Comparison of ENCODE assay signal across 7 cellular contexts in the genomic region with DNA sequence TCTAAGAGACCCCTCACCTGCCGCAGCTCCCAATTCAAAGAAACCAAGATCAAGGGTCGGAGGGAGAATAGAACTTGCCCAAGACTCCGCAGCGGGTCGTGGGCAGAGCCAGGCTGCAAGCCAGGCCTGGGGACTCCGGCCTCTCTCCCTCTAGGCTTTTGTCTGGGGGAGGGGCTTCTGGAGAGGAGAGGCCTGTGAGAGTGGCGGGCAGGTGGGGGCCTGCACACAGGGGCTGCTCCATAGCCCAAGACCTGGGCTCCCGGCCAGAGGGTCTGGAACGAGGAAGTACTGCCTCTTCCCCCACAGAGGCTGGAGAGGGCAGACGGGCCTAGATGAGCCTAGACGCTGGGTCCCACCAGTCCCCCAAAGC. TPM values are rescaled to one million over a fixed set of nuclear protein-coding genes. Genes with fewer than 3 reads are reported as not detected.
DNase-seq lines count a peak whose midpoint lies in the region; ATAC-seq, FAIRE-seq and TF ChIP-seq lines count a peak whose summit lies in the region.

No MANE protein-coding gene starts in this region.

- H3K4me2 ChIP-seq in Loucy (ENCODE audit: low read depth, low read length, poor library complexity, severe bottlenecking): peak overlapping the region; percentile 78

- DNase-seq in activated T-helper 1 cell treated with anti-CD3 and anti-CD28 coated beads, Interleukin-12 subunit alpha, Interleukin-12 subunit beta, Interleukin-2, Interleukin-4 antibody, amounts not matched to agents 30 ng/mL and 10 ng/mL and 1 ng/mL, durations not matched to agents 14 hours and 24 hours and 36 hours (ENCODE audit: low spot score): no peak
- DNase-seq in stomach (no peak), RKO (ENCODE audit: low spot score) (no peak), RCC 7860 (ENCODE audit: low spot score) (no peak)

- peaks cover 47% of the 10 kb centered on the region for H3K4me1 Mint-ChIP-seq in activated T-helper 1 cell treated with anti-CD3 and anti-CD28 coated beads, Interleukin-12 subunit alpha, Interleukin-12 subunit beta, Interleukin-2, Interleukin-4 antibody, amounts not matched to agents 30 ng/mL and 10 ng/mL and 1 ng/mL, durations not matched to agents 14 hours and 24 hours and 36 hours (ENCODE audit: low read depth)

- H3K4me3 Mint-ChIP-seq in activated T-helper 1 cell treated with anti-CD3 and anti-CD28 coated beads, Interleukin-12 subunit alpha, Interleukin-12 subunit beta, Interleukin-2, Interleukin-4 antibody, amounts not matched to agents 30 ng/mL and 10 ng/mL and 1 ng/mL, durations not matched to agents 14 hours and 24 hours and 36 hours: peak overlapping the region; percentile 93

- H2AFZ ChIP-seq in Loucy (ENCODE audit: low read length): no peak overlapping the region

- H3K4me1 ChIP-seq in Loucy (ENCODE audit: insufficient read depth, low read length, poor library complexity, severe bottlenecking) (peaks cover 47% of the 10 kb centered on the region), stomach (peaks cover 42 to 74% (median 66%) of the 10 kb centered on the region in 4 donors)

- H3K36me3 Mint-ChIP-seq in activated T-helper 1 cell treated with anti-CD3 and anti-CD28 coated beads, Interleukin-12 subunit alpha, Interleukin-12 subunit beta, Interleukin-2, Interleukin-4 antibody, amounts not matched to agents 30 ng/mL and 10 ng/mL and 1 ng/mL, durations not matched to agents 14 hours and 24 hours and 36 hours (ENCODE audit: low read depth): peaks cover 7% of the 10 kb centered on the region

- no peak for TF ChIP-seq POLR2A in stomach (IDR thresholded peaks at IDR 0.05)

- FAIRE-seq in RCC 7860 (lab: Jason Lieb, UNC): no peak

- H3K27ac Mint-ChIP-seq in activated T-helper 1 cell treated with anti-CD3 and anti-CD28 coated beads, Interleukin-12 subunit alpha, Interleukin-12 subunit beta, Interleukin-2, Interleukin-4 antibody, amounts not matched to agents 30 ng/mL and 10 ng/mL and 1 ng/mL, durations not matched to agents 14 hours and 24 hours and 36 hours: peak overlapping the region; percentile 100

- H3K9ac ChIP-seq in Loucy (ENCODE audit: low read depth, low read length, poor library complexity, severe bottlenecking): peak overlapping the region; percentile 69

- no peaks in the 10 kb centered on the region for H3K79me2 ChIP-seq in Loucy (ENCODE audit: insufficient read depth, low read length)

- H3K9me3 ChIP-seq in Loucy (ENCODE audit: insufficient read depth, low read depth, low read length): no peaks in the 10 kb centered on the region
- H3K9me3 ChIP-seq in stomach: no peaks in the 10 kb centered on the region

- 24 to 42% (median 40%) methylated on average over 10 to 11 of the region's 11 CpGs for WGBS in stomach, 5 donors

- TF ChIP-seq CTCF in Loucy (conservative IDR thresholded peaks at IDR 0.05; ENCODE audit: low read length) (no peak), stomach (IDR thresholded peaks at IDR 0.05) (no peak)

- H3K27ac ChIP-seq in layer of hippocampus (ENCODE audit: low read depth, low read length): peak overlapping the region; percentile 90
- H3K27ac ChIP-seq in stomach: peak overlapping the region; percentile 65 to 86 (median 77)

- H3F3A ChIP-seq in Loucy (ENCODE audit: low read depth): peaks cover 7% of the 10 kb centered on the region

- no peak for ATAC-seq in GM18907 (IDR thresholded peaks at IDR 0.05; ENCODE audit: unreplicated experiment)

- no peaks in the 10 kb centered on the region for H4K20me1 ChIP-seq in Loucy (ENCODE audit: insufficient read depth, low read length, poor library complexity, severe bottlenecking)

- no peaks in the 10 kb centered on the region for H3K27me3 ChIP-seq in Loucy (ENCODE audit: insufficient read depth, low read length, poor library complexity, severe bottlenecking)
- no peaks in the 10 kb centered on the region for H3K27me3 ChIP-seq in layer of hippocampus (ENCODE audit: control insufficient read depth, insufficient read depth, low read length)
- H3K27me3 ChIP-seq in stomach: no peaks in the 10 kb centered on the region

- no peaks in the 10 kb centered on the region for H3K27me3 Mint-ChIP-seq in activated T-helper 1 cell treated with anti-CD3 and anti-CD28 coated beads, Interleukin-12 subunit alpha, Interleukin-12 subunit beta, Interleukin-2, Interleukin-4 antibody, amounts not matched to agents 30 ng/mL and 10 ng/mL and 1 ng/mL, durations not matched to agents 14 hours and 24 hours and 36 hours (ENCODE audit: insufficient read depth)

- peak overlapping the region; percentile 45 for H3K4me3 ChIP-seq in Loucy (ENCODE audit: low read length, poor library complexity, severe bottlenecking)
- peak overlapping the region in 2 of 4 donors; percentile 5 to 10 for H3K4me3 ChIP-seq in stomach

- TF ChIP-seq EP300 in stomach (IDR thresholded peaks at IDR 0.05): no peak

- H3K9me2 ChIP-seq in Loucy (replicated peaks; ENCODE audit: low read depth, low read length): no peaks in the 10 kb centered on the region

- H3K9me3 Mint-ChIP-seq in activated T-helper 1 cell treated with anti-CD3 and anti-CD28 coated beads, Interleukin-12 subunit alpha, Interleukin-12 subunit beta, Interleukin-2, Interleukin-4 antibody, amounts not matched to agents 30 ng/mL and 10 ng/mL and 1 ng/mL, durations not matched to agents 14 hours and 24 hours and 36 hours: no peaks in the 10 kb centered on the region

- H3K36me3 ChIP-seq in Loucy (ENCODE audit: insufficient read depth, low read length): no peaks in the 10 kb centered on the region
- H3K36me3 ChIP-seq in stomach: peaks cover 5 to 18% (median 17%) of the 10 kb centered on the region in 4 donors

- intact Hi-C loops in activated T-helper 1 cell treated with anti-CD3 and anti-CD28 coated beads, Interleukin-12 subunit alpha, Interleukin-12 subunit beta, Interleukin-2, Interleukin-4 antibody, amounts not matched to agents 30 ng/mL and 10 ng/mL and 1 ng/mL, durations not matched to agents 14 hours and 24 hours and 36 hours (cut with micrococcal nuclease): loop anchor here (10.0 kb wide), 1 partner anchor 330 kb away; no protein-coding TSS in a partner anchor
- intact Hi-C loops in stomach (cut with DNase I; ENCODE audit: low total_unique reads): no loop called here

RNA-seq across cellular contexts. Expression of gene ST6GALNAC6, which starts 5.1 kb away (rescaled TPM):
- total RNA-seq in activated T-helper 1 cell treated with anti-CD3 and anti-CD28 coated beads, Interleukin-12 subunit alpha, Interleukin-12 subunit beta, Interleukin-2, Interleukin-4 antibody, amounts not matched to agents 30 ng/mL and 10 ng/mL and 1 ng/mL, durations not matched to agents 14 hours and 24 hours and 36 hours: 60.6 and 62.4 TPM in 2 replicates
- 100 to 1,000 TPM in 2 of 5 donors, 10 to 100 TPM in 3; 18.0 to 145 (median 92.4) TPM for total RNA-seq in stomach
- polyA plus RNA-seq in stomach: 10 to 100 TPM; 32.8 to 63.8 (median 42.2) TPM

RNA-seq across cellular contexts. Expression of gene ST6GALNAC4, which starts 12.3 kb away (rescaled TPM):
- 30.8 and 31.6 TPM in 2 replicates for total RNA-seq in activated T-helper 1 cell treated with anti-CD3 and anti-CD28 coated beads, Interleukin-12 subunit alpha, Interleukin-12 subunit beta, Interleukin-2, Interleukin-4 antibody, amounts not matched to agents 30 ng/mL and 10 ng/mL and 1 ng/mL, durations not matched to agents 14 hours and 24 hours and 36 hours
- 10 to 100 TPM in 3 of 5 donors, 1 to 10 TPM in 2; 3.7 to 33.6 (median 14.5) TPM for total RNA-seq in stomach
- 10 to 100 TPM; 10.5 to 14.2 (median 11.8) TPM for polyA plus RNA-seq in stomach

RNA-seq across cellular contexts. Expression of gene PIP5KL1, which starts 26.1 kb away (rescaled TPM):
- total RNA-seq in activated T-helper 1 cell treated with anti-CD3 and anti-CD28 coated beads, Interleukin-12 subunit alpha, Interleukin-12 subunit beta, Interleukin-2, Interleukin-4 antibody, amounts not matched to agents 30 ng/mL and 10 ng/mL and 1 ng/mL, durations not matched to agents 14 hours and 24 hours and 36 hours: 1.1 and 1.2 TPM in 2 replicates
- total RNA-seq in stomach: 10 to 100 TPM in 3 of 5 donors, under 1 TPM in 1, not detected in 1; 0.55 to 98.0 (median 19.1) TPM
- 1 to 10 TPM in 2 of 3 donors, under 1 TPM in 1; 0.50 to 3.3 (median 2.3) TPM for polyA plus RNA-seq in stomach

RNA-seq across cellular contexts. Expression of gene AK1, which starts 27.0 kb away (rescaled TPM):
- total RNA-seq in activated T-helper 1 cell treated with anti-CD3 and anti-CD28 coated beads, Interleukin-12 subunit alpha, Interleukin-12 subunit beta, Interleukin-2, Interleukin-4 antibody, amounts not matched to agents 30 ng/mL and 10 ng/mL and 1 ng/mL, durations not matched to agents 14 hours and 24 hours and 36 hours: 17.2 and 20.8 TPM in 2 replicates
- 10 to 100 TPM in 3 of 5 donors, 1 to 10 TPM in 1, not detected in 1; 7.2 to 88.3 (median 39.8) TPM for total RNA-seq in stomach
- 10 to 100 TPM; 64.4 to 92.1 (median 89.7) TPM for polyA plus RNA-seq in stomach

RNA-seq across cellular contexts. Expression of gene DPM2, which starts 33.2 kb away (rescaled TPM):
- total RNA-seq in activated T-helper 1 cell treated with anti-CD3 and anti-CD28 coated beads, Interleukin-12 subunit alpha, Interleukin-12 subunit beta, Interleukin-2, Interleukin-4 antibody, amounts not matched to agents 30 ng/mL and 10 ng/mL and 1 ng/mL, durations not matched to agents 14 hours and 24 hours and 36 hours: 62.6 and 70.2 TPM in 2 replicates
- 10 to 100 TPM in 4 of 5 donors, 1 to 10 TPM in 1; 1.7 to 98.2 (median 55.4) TPM for total RNA-seq in stomach
- 10 to 100 TPM; 27.0 to 38.0 (median 32.5) TPM for polyA plus RNA-seq in stomach
